ENCODE assay signal across 8 cellular contexts in the genomic region with DNA sequence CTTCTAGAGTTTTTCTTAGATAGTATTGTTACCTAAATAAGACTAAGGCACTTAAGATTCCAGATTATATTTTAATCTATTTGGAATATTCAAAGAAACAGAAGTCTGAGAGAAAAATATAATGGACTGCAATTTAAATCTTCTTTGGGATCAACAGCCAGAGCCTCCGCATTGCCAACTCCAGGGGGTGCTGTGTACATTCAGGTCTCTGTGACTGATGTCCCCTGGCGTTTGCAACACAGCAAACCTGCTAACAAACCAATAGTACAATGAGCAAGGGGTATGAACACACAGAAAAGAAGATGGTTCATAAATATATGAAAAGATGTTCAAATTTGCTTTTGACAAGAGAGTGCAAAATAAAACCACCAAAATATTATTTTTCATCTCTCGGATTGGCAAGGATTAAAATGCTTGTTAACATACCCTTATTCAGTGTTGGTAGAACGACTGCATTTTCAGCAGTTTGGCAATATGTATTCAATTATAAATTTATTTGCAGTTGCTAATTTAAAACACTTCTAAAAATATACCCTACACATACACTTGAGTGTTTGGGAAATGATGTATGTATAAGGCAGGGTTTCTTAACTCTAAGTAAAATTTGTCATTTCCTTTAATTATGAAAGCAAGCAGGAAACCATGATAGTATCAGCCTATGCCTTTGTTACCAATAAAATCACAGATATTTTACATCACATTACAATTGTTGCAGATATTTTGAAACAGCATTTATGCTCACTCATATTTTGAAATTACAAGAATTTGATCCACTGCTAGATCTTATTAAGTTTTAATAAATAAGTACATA. TPM values are rescaled to one million over a fixed set of nuclear protein-coding genes. Genes with fewer than 3 reads are reported as not detected.
DNase-seq lines count a peak whose midpoint lies in the region; ATAC-seq, FAIRE-seq and TF ChIP-seq lines count a peak whose summit lies in the region.

No MANE protein-coding gene starts in this region.

- no peaks in the 10 kb centered on the region for H3K36me3 ChIP-seq in SU-DHL-6 (ENCODE audit: low read length)
- no peaks in the 10 kb centered on the region for H3K36me3 ChIP-seq in fibroblast of lung (ENCODE audit: control insufficient read depth, insufficient read depth, low read length)
- no peaks in the 10 kb centered on the region for H3K36me3 ChIP-seq in CD4-positive, alpha-beta memory T cell (ENCODE audit: insufficient read depth, low read length)

- H3K4me3 ChIP-seq in A549, result no peak overlapping the region
- no peak overlapping the region for H3K4me3 ChIP-seq in SU-DHL-6 (ENCODE audit: insufficient read depth, low read length, poor library complexity, severe bottlenecking)
- H3K4me3 ChIP-seq in fibroblast of lung (replicated peaks in 1 of 4; ENCODE audit: control extremely low read depth in 1 of 4, insufficient read depth in 1 of 4, low read depth in 3 of 4, low read length in 4 of 4), result no peak overlapping the region
- no peak overlapping the region for H3K4me3 ChIP-seq in CD4-positive, alpha-beta memory T cell (ENCODE audit: low read length in 2 of 2)

- peak; percentile 97 to 98 for TF ChIP-seq RAD21 in A549 (conservative IDR thresholded peaks at IDR 0.05 in 1 of 2, IDR thresholded peaks at IDR 0.05 in 1 of 2)

- H4K20me1 ChIP-seq in SU-DHL-6 (ENCODE audit: low read depth, low read length) (no peaks in the 10 kb centered on the region), fibroblast of lung (ENCODE audit: control insufficient read depth, extremely low read depth, insufficient read depth, low read length) (no peaks in the 10 kb centered on the region)

- WGBS in A549 (ENCODE audit: missing lambda C conversion rate), result 18% methylated on average over 4 of the region's 4 CpGs

- POLR2A ChIA-PET in A549 (lab: Yijun Ruan, JAX), result no interaction called here
- POLR2A ChIA-PET in CD4-positive, alpha-beta memory T cell (lab: Charles Lee; ENCODE audit: partially characterized antibody), result no interaction called here

- peak overlapping the region; percentile 65 for H3K4me2 ChIP-seq in A549
- no peak overlapping the region for H3K4me2 ChIP-seq in SU-DHL-6 (ENCODE audit: low read depth, low read length, poor library complexity, severe bottlenecking)
- H3K4me2 ChIP-seq in fibroblast of lung (ENCODE audit: extremely low read depth, insufficient read depth, low read length), result no peak overlapping the region

- FAIRE-seq in A549 (lab: Jason Lieb, UNC), result peak; percentile 82

- H3K4me1 ChIP-seq in A549 (peaks cover 72% of the 10 kb centered on the region), fibroblast of lung (ENCODE audit: control insufficient read depth, extremely low read depth, insufficient read depth, low read length) (peaks cover 4% of the 10 kb centered on the region)
- no peaks in the 10 kb centered on the region for H3K4me1 ChIP-seq in CD4-positive, alpha-beta memory T cell (ENCODE audit: insufficient read depth, low read length)

- H3K79me2 ChIP-seq in SU-DHL-6 (ENCODE audit: insufficient read depth, low read length) (no peaks in the 10 kb centered on the region), fibroblast of lung (ENCODE audit: control insufficient read depth, insufficient read depth, low read length) (no peaks in the 10 kb centered on the region)

- peaks cover 5% of the 10 kb centered on the region for H3K4me1 Mint-ChIP-seq in nephron progenitor cell
- no peaks in the 10 kb centered on the region for H3K4me1 Mint-ChIP-seq in CD4-positive, alpha-beta memory T cell

- no peak overlapping the region for H3K4me3 Mint-ChIP-seq in nephron progenitor cell
- no peak overlapping the region for H3K4me3 Mint-ChIP-seq in CD4-positive, alpha-beta memory T cell

- peak; percentile 97 for TF ChIP-seq CTCF in A549 (IDR thresholded peaks at IDR 0.05)
- TF ChIP-seq CTCF in GM12874 (IDR thresholded peaks at IDR 0.05; ENCODE audit: insufficient read depth, low read depth, low read length), result peak; percentile 76
- TF ChIP-seq CTCF in SU-DHL-6 (IDR thresholded peaks at IDR 0.05; ENCODE audit: insufficient read depth, low read length, poor library complexity, severe bottlenecking), result peak; percentile 59
- TF ChIP-seq CTCF in fibroblast of lung (conservative IDR thresholded peaks at IDR 0.05 in 1 of 2, IDR thresholded peaks at IDR 0.05 in 1 of 2; ENCODE audit: low read depth in 1 of 2, low read length in 2 of 2), result peak; percentile 93 to 95
- TF ChIP-seq CTCF in nephron progenitor cell (IDR thresholded peaks at IDR 0.05), result peak; percentile 81

- H3K27me3 ChIP-seq in SU-DHL-6 (ENCODE audit: low read length), result no peaks in the 10 kb centered on the region
- no peaks in the 10 kb centered on the region for H3K27me3 ChIP-seq in fibroblast of lung (ENCODE audit: control insufficient read depth, insufficient read depth, low read length)
- no peaks in the 10 kb centered on the region for H3K27me3 ChIP-seq in CD4-positive, alpha-beta memory T cell (ENCODE audit: insufficient read depth, low read length)

- peak overlapping the region; percentile 20 to 55; a peak in 5 of 6 replicates for H3K27ac ChIP-seq in A549
- no peak overlapping the region for H3K27ac ChIP-seq in SU-DHL-6 (ENCODE audit: low read depth, low read length)
- no peak overlapping the region for H3K27ac ChIP-seq in fibroblast of lung (ENCODE audit: insufficient read depth, low read length)
- H3K27ac ChIP-seq in CD4-positive, alpha-beta memory T cell (ENCODE audit: low read depth, low read length), result no peak overlapping the region

- TF ChIP-seq EP300 in A549 (IDR thresholded peaks at IDR 0.05), result no peak

- H3K9ac ChIP-seq in SU-DHL-6 (ENCODE audit: low read length) (no peak overlapping the region), fibroblast of lung (ENCODE audit: insufficient read depth, low read length) (no peak overlapping the region)

- no peak overlapping the region for H3K27ac Mint-ChIP-seq in nephron progenitor cell
- no peak overlapping the region for H3K27ac Mint-ChIP-seq in CD4-positive, alpha-beta memory T cell

- H3K9me3 ChIP-seq in A549, result peaks cover 19% of the 10 kb centered on the region; the same call in 2 of the 3 replicates
- H3K9me3 ChIP-seq in SU-DHL-6 (ENCODE audit: insufficient read depth, low read length), result no peaks in the 10 kb centered on the region
- no peaks in the 10 kb centered on the region for H3K9me3 ChIP-seq in fibroblast of lung (ENCODE audit: control insufficient read depth, insufficient read depth, low read depth, low read length)
- H3K9me3 ChIP-seq in CD4-positive, alpha-beta memory T cell (ENCODE audit: control insufficient read depth in 1 of 2, low read length in 2 of 2), result no peaks in the 10 kb centered on the region

- CTCF ChIA-PET in A549 (lab: Yijun Ruan, JAX), result interaction anchor here (1.1 kb wide), 1 partner anchor 87 kb away, joined by 14 read pairs; no protein-coding TSS in a partner anchor
- CTCF ChIA-PET in CD4-positive, alpha-beta memory T cell (lab: Charles Lee; ENCODE audit: partially characterized antibody), result no interaction called here

- no peak for TF ChIP-seq POLR2A in A549 (IDR thresholded peaks at IDR 0.05; ENCODE audit: low read length)

- H3K36me3 Mint-ChIP-seq in nephron progenitor cell (ENCODE audit: low read depth), result no peaks in the 10 kb centered on the region
- H3K36me3 Mint-ChIP-seq in CD4-positive, alpha-beta memory T cell, result no peaks in the 10 kb centered on the region

- no peaks in the 10 kb centered on the region for H3F3A ChIP-seq in SU-DHL-6 (ENCODE audit: insufficient read depth)

- H3K27me3 Mint-ChIP-seq in nephron progenitor cell (ENCODE audit: low read depth, poor library complexity), result peaks cover 4% of the 10 kb centered on the region
- H3K27me3 Mint-ChIP-seq in CD4-positive, alpha-beta memory T cell, result peaks cover 4% of the 10 kb centered on the region in 2 donors

- H2AFZ ChIP-seq in SU-DHL-6 (ENCODE audit: low read depth, low read length, severe bottlenecking), result no peak overlapping the region
- H2AFZ ChIP-seq in fibroblast of lung (ENCODE audit: low read length), result no peak overlapping the region

- intact Hi-C loops in CD4-positive, alpha-beta memory T cell (cut with micrococcal nuclease), result no loop called here

- DNase-seq in A549 (ENCODE audit: low read depth in 1 of 2, low spot score in 1 of 2) (peak; percentile 71 to 89), NCI-H1436 treated with DMSO at 0.1 percent for 48 hours (lab: John Stamatoyannopoulos, UW) (peak; percentile 30), fibroblast of lung (ENCODE audit: low read depth in 2 of 2) (peak; percentile 71 to 86), nephron progenitor cell (peak; percentile 59)
- DNase-seq in CD4-positive, alpha-beta memory T cell, result no peak

- no peaks in the 10 kb centered on the region for H3K9me2 ChIP-seq in SU-DHL-6 (replicated peaks; ENCODE audit: insufficient read depth, low read length)

- peaks cover under 1% of the 10 kb centered on the region for H3K9me3 Mint-ChIP-seq in nephron progenitor cell
- peaks cover 0 to 2% (median 0%) of the 10 kb centered on the region in 8 donors for H3K9me3 Mint-ChIP-seq in CD4-positive, alpha-beta memory T cell

- ATAC-seq in A549 (peak; percentile 76 to 81), HG02798 (IDR thresholded peaks at IDR 0.05; ENCODE audit: poor library complexity, unreplicated experiment) (peak; percentile 83)

TF ChIP-seq in A549, 52 proteins besides CTCF, POLR2A, EP300 and RAD21:
- TF ChIP-seq CBX8 (IDR thresholded peaks at IDR 0.05) (no peak), EHF (CRISPR knock-in tag; IDR thresholded peaks at IDR 0.05) (no peak), CEBPB (IDR thresholded peaks at IDR 0.05) (peak; percentile 55 to 75; a peak in 3 of 4 replicates), KDM5A (IDR thresholded peaks at IDR 0.05) (no peak), SMC3 (IDR thresholded peaks at IDR 0.05) (peak; percentile 99), ZC3H11A (IDR thresholded peaks at IDR 0.05) (no peak)

RNA-seq across cellular contexts. Expression of a gene that starts 16.1 kb away (rescaled TPM):
- polyA plus RNA-seq in A549 (2011; rRNA removed) (1,188 and 1,208 TPM in 2 replicates), A549 (2017; fragmentation: RNase III; extraction: RNeasy Plus Mini Kit Qiagen cat#74134 plus additional on column Dnase treatment) (739 to 828 TPM (median 767 TPM) in 3 replicates), fibroblast of lung (301 and 353 TPM in 2 replicates)
- 820 and 918 TPM in 2 replicates for polyA plus RNA-seq in A549 (2012; cell fraction: cytosol; rRNA removed)
- polyA plus RNA-seq in A549 (2012; cell fraction: nucleus; rRNA removed), result 729 and 1,002 TPM in 2 replicates
- 809 and 900 TPM in 2 replicates for polyA minus RNA-seq in A549 (2011; rRNA and poly(A)+ RNA removed)
- 46.0 and 423 TPM in 2 replicates for total RNA-seq in fibroblast of lung
- 158 and 193 TPM in 2 replicates for polyA plus RNA-seq in fibroblast of lung (2012)
- polyA minus RNA-seq in fibroblast of lung (ENCODE audit: low replicate concordance), result 73.5 and 103 TPM in 2 replicates
- total RNA-seq in CD4-positive, alpha-beta memory T cell, result not detected
- polyA plus RNA-seq in CD4-positive, alpha-beta memory T cell, result not detected

Comparison
In these comparisons a context has a peak if more than half of its experiments do, and no peak if none do; other contexts are left out.
1. DNase-seq: peak in A549 (2 of 2), NCI-H1436 treated with DMSO at 0.1 percent for 48 hours (single experiment), fibroblast of lung (2 of 2) and nephron progenitor cell (single experiment); none in CD4-positive, alpha-beta memory T cell (0 of 5).
2. H3K27ac ChIP-seq: peak in A549 (2 of 2); none in SU-DHL-6 (single experiment), fibroblast of lung (single experiment) and CD4-positive, alpha-beta memory T cell (single experiment).
3. RNA of a gene that starts 16.1 kb away (polyA plus RNA-seq): 729 to 1,208 TPM in A549 and 158 to 353 TPM in fibroblast of lung; not detected in CD4-positive, alpha-beta memory T cell; every median in the first group is over 100 times any median in the second.
4. Peak in every context shown above with its lines, with median percentiles within 50 percentile points of each other: CTCF ChIP-seq.